ENCODE assay signal across 33 cellular contexts in genomic region chr6:35071347-35071994, GRCh38.
DNase-seq lines count a peak whose midpoint lies in the region; ATAC-seq, FAIRE-seq and TF ChIP-seq lines count a peak whose summit lies in the region.
"Had no signal": no experiment of that assay in that cellular context is flagged by ENCODE, and none has a peak within 500 bp of the region (broad histone marks: within the 10 kb centered on the region; RNA-seq: fewer than 3 reads in every experiment).

No MANE protein-coding gene starts in this region.

- TF ChIP-seq CTCF in bronchial epithelial cell (IDR thresholded peaks at IDR 0.05; ENCODE audit: insufficient read depth, low read length, severe bottlenecking) (no peak), kidney (IDR thresholded peaks at IDR 0.05; ENCODE audit: borderline replicate concordance, extremely low read depth, insufficient read depth) (no peak), spleen (IDR thresholded peaks at IDR 0.05 in 8 of 11, conservative IDR thresholded peaks at IDR 0.05 in 3 of 11) (no peak)

- WGBS in HUES64, result 84% methylated on average over 12 of the region's 12 CpGs
- WGBS in spleen, 5 donors, result 82 to 92% (median 84%) methylated on average over 11 to 12 of the region's 12 CpGs

- no peak for ATAC-seq in GM18907 (IDR thresholded peaks at IDR 0.05; ENCODE audit: unreplicated experiment)
- ATAC-seq: left cardiac atrium had no signal

- TF ChIP-seq POLR2A in spleen (IDR thresholded peaks at IDR 0.05), result no peak

- H3K27me3 ChIP-seq in HUES64 (ENCODE audit: insufficient read depth, low read length) (no peaks in the 10 kb centered on the region), bronchial epithelial cell (ENCODE audit: control insufficient read depth, insufficient read depth, low read length) (no peaks in the 10 kb centered on the region), spleen (replicated peaks in 1 of 7) (no peaks in the 10 kb centered on the region)
- H3K27me3 ChIP-seq: BLaER1, ovary, SJCRH30, tibial artery had no signal

- H3K9me3 ChIP-seq in HUES64 (ENCODE audit: insufficient read depth, low read depth, low read length) (no peaks in the 10 kb centered on the region), kidney (ENCODE audit: control insufficient read depth in 1 of 2, low read length in 2 of 2) (no peaks in the 10 kb centered on the region), spleen (no peaks in the 10 kb centered on the region)
- H3K9me3 ChIP-seq: BLaER1, ovary, SJCRH30, tibial artery had no signal

- intact Hi-C loops in kidney (cut with DNase I) (no loop called here), spleen (cut with DNase I; ENCODE audit: low total_unique reads) (no loop called here)

- H3K9ac ChIP-seq in HUES64 (ENCODE audit: low read depth, low read length), result no peak overlapping the region
- H3K9ac ChIP-seq in kidney (ENCODE audit: low read length in 2 of 2), result no peak overlapping the region
- H3K9ac ChIP-seq: BLaER1 had no signal

- H3K36me3 ChIP-seq in HUES64 (ENCODE audit: insufficient read depth, low read length), result peaks cover 8% of the 10 kb centered on the region; the same call in 1 of the 2 replicates
- H3K36me3 ChIP-seq in bronchial epithelial cell (ENCODE audit: control insufficient read depth, insufficient read depth, low read length), result peaks cover 6% of the 10 kb centered on the region
- peaks cover 6 to 7% of the 10 kb centered on the region in 2 donors for H3K36me3 ChIP-seq in kidney (ENCODE audit: control insufficient read depth in 1 of 2, insufficient read depth in 2 of 2, low read length in 2 of 2)
- peaks cover 0 to 100% (median 36%) of the 10 kb centered on the region in 6 donors for H3K36me3 ChIP-seq in spleen
- H3K36me3 ChIP-seq: ovary had no signal

- DNase-seq in bronchial epithelial cell (ENCODE audit: low read depth) (peak; percentile 20), kidney (peak; percentile 45), spleen (peak; percentile 64), UCSD-AML1 (lab: John Stamatoyannopoulos, UW; ENCODE audit: unreplicated experiment) (no peak)
- no peak for DNase-seq in activated effector memory CD4-positive, alpha-beta T cell treated with Interleukin-2 at 50 U/mL for 16 hours
- DNase-seq: activated CD4-positive, alpha-beta T cell treated with anti-CD3 and anti-CD28 coated beads, Interleukin-2, amount 10 ng/mL, durations not matched to agents 24 days and 14 days; activated gamma-delta T cell; activated naive CD8-positive, alpha-beta T cell treated with anti-CD3 and anti-CD28 coated beads for 36 hours; activated T-cell treated with anti-CD3 and anti-CD28 coated beads, Interleukin-2, amount 50 U/mL, for 1 hour; caudate nucleus; effector memory CD4-positive, alpha-beta T cell; foreskin melanocyte; H7; IMR-90; left cardiac atrium; MV-4-11; NCI-H146; NCI-H2107; NCI-H446 treated with DMSO at 0.1 percent for 48 hours; NCI-H774; nephron progenitor cell; ovary; retina; SJCRH30; small intestine; stimulated activated CD4-positive, alpha-beta T cell treated with anti-CD3 and anti-CD28 coated beads, Interleukin-1b, Interleukin-23, amount 100 ng/mL, for 48 hours; SW 1271; tibial artery had no signal

- FAIRE-seq in bronchial epithelial cell (lab: Jason Lieb, UNC), result no peak
- FAIRE-seq in kidney (lab: Jason Lieb, UNC), result no peak
- FAIRE-seq: GM12891, small intestine had no signal

- H3K4me3 ChIP-seq in HUES64 (ENCODE audit: low read length), result no peak overlapping the region
- H3K4me3 ChIP-seq in bronchial epithelial cell (ENCODE audit: low read depth, low read length), result no peak overlapping the region
- no peak overlapping the region for H3K4me3 ChIP-seq in kidney (ENCODE audit: low read length in 2 of 2)
- H3K4me3 ChIP-seq in spleen, result no peak overlapping the region
- H3K4me3 ChIP-seq: BLaER1, coronary artery, ovary, SJCRH30, tibial artery had no signal

- H3K4me1 ChIP-seq in HUES64 (ENCODE audit: insufficient read depth, low read length) (peaks cover 21% of the 10 kb centered on the region; the same call in 1 of the 2 replicates), kidney (ENCODE audit: control insufficient read depth in 1 of 2, insufficient read depth in 1 of 2, low read depth in 1 of 2, low read length in 2 of 2) (no peaks in the 10 kb centered on the region), spleen (peaks cover 0 to 22% (median 10%) of the 10 kb centered on the region in 6 donors)
- H3K4me1 ChIP-seq: SJCRH30, tibial artery had no signal

- H3K27ac ChIP-seq in HUES64 (ENCODE audit: low read depth, low read length), result peak overlapping the region; percentile 55; the same call in 1 of the 2 replicates
- no peak overlapping the region for H3K27ac ChIP-seq in kidney (ENCODE audit: low read depth in 2 of 2, low read length in 2 of 2)
- peak overlapping the region in 1 of 8 donors; percentile 21 for H3K27ac ChIP-seq in spleen
- H3K27ac ChIP-seq: BLaER1, coronary artery, ovary, SJCRH30, tibial artery had no signal

Comparison
In these comparisons a context has a peak if more than half of its experiments do, and no peak if none do; other contexts are left out.
1. DNase-seq: peak in bronchial epithelial cell (single experiment), kidney (single experiment) and spleen (single experiment); none in activated effector memory CD4-positive, alpha-beta T cell treated with Interleukin-2 at 50 U/mL for 16 hours (single experiment) and UCSD-AML1 (single experiment).